1 cellular context compared by ENCODE assay signal in the genomic region with DNA sequence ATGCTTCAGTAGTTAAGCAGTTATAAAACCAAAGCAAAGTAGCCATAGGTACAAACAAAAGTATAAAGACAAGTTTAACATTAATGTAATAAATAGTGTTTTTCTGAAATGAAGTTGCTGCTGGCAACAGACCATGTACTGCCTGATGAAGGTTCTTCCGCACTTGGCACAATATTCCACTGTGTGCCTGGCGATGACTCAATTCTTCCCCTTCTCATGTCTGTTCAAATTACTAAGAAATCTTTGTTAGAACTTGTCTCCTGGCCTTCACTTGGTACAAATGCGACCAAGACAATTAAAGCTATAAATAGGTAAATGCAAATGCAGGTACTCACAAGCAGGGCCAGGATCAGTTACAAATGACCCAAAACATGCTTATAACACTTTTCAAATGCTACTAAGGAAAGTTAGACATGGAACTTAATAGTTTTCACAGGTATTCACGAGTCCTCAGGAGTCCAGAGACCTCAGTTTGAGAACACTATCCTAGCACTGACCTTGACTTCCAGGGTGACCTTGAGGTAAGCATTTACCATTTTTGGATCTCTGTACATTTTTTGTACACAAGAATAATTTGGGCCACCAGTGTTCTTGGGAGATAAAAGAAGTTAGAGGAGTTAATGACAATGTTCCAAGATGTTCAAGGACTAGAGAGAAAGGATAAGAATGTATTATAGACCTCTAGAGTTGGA.
A peak's percentile ranks its signal among the peaks of the same experiment; 100 is the strongest.
TF ChIP-seq lines count a peak whose summit lies in the region.

No MANE protein-coding gene starts in this region.

TF ChIP-seq in K562, 482 proteins besides CTCF, POLR2A, EP300 and RAD21 (continues in another document):
- TF ChIP-seq NFATC3 (IDR thresholded peaks at IDR 0.05) (peak; percentile 67; the same call in 1 of the 2 replicates), TCF3 (CRISPR knock-in tag; IDR thresholded peaks at IDR 0.05) (peak; percentile 73), RB1 (IDR thresholded peaks at IDR 0.05; ENCODE audit: low read depth) (no peak), ZNF444 (CRISPR knock-in tag; IDR thresholded peaks at IDR 0.05) (no peak), TBL1XR1 (IDR thresholded peaks at IDR 0.05; ENCODE audit: low read length in 2 of 2) (0 out of 4 replicates have a peak, but pooled peaks of 1 of the 2 experiments have one; percentile 3), MTA2 (IDR thresholded peaks at IDR 0.05; ENCODE audit: low read depth) (no peak), FOXK2 (conservative IDR thresholded peaks at IDR 0.05 in 1 of 2, IDR thresholded peaks at IDR 0.05 in 1 of 2; ENCODE audit: low read depth in 2 of 2) (0 out of 4 replicates have a peak, but pooled peaks of 1 of the 2 experiments have one; percentile 12), ZNF695 (CRISPR knock-in tag; IDR thresholded peaks at IDR 0.05) (no peak), ZBTB1 (CRISPR knock-in tag; IDR thresholded peaks at IDR 0.05; ENCODE audit: borderline replicate concordance, low read depth) (no peak), ZNF717 (CRISPR knock-in tag; IDR thresholded peaks at IDR 0.05) (0 out of 2 replicates have a peak, but pooled peaks have one; percentile 65), CSDE1 (IDR thresholded peaks at IDR 0.05) (peak in 1 of 2 experiments; percentile 4; a peak in 1 of 4 replicates), TARDBP (IDR thresholded peaks at IDR 0.05) (no peak), SRF (CRISPR knock-in tag; IDR thresholded peaks at IDR 0.05) (peak in 1 of 2 experiments; percentile 10; a peak in 1 of 4 replicates), KLF10 (CRISPR knock-in tag; IDR thresholded peaks at IDR 0.05) (0 out of 2 replicates have a peak, but pooled peaks have one; percentile 34), BCL6 (CRISPR knock-in tag; IDR thresholded peaks at IDR 0.05) (no peak), ZNF12 (CRISPR knock-in tag; IDR thresholded peaks at IDR 0.05) (no peak), RBFOX2 (IDR thresholded peaks at IDR 0.05; ENCODE audit: low read depth, low read length) (peak; percentile 4; the same call in 1 of the 2 replicates), BRD9 (IDR thresholded peaks at IDR 0.05; ENCODE audit: low read depth, partially characterized antibody) (peak; percentile 8), MYNN (IDR thresholded peaks at IDR 0.05) (no peak), MYNN (CRISPR knock-in tag; IDR thresholded peaks at IDR 0.05) (no peak), JUND (IDR thresholded peaks at IDR 0.05; ENCODE audit: borderline replicate concordance, low read depth, low read length) (peak; percentile 47; the same call in 1 of the 2 replicates), JUND (tag; IDR thresholded peaks at IDR 0.05; ENCODE audit: borderline replicate concordance, low read depth, low read length) (peak; percentile 21; the same call in 1 of the 3 replicates), ZFX (CRISPR knock-in tag; IDR thresholded peaks at IDR 0.05) (peak; percentile 35), ZNF316 (IDR thresholded peaks at IDR 0.05) (no peak), PTBP1 (IDR thresholded peaks at IDR 0.05; ENCODE audit: low read depth, low read length) (no peak), HCFC1 (IDR thresholded peaks at IDR 0.05; ENCODE audit: low read depth, low read length) (0 out of 2 replicates have a peak, but pooled peaks have one; percentile 4), PYGO2 (tag; IDR thresholded peaks at IDR 0.05) (peak; percentile 57; the same call in 1 of the 2 replicates), PTTG1 (tag; IDR thresholded peaks at IDR 0.05; ENCODE audit: low read depth) (0 out of 2 replicates have a peak, but pooled peaks have one; percentile 18), SIN3B (IDR thresholded peaks at IDR 0.05; ENCODE audit: low read depth) (0 out of 2 replicates have a peak, but pooled peaks have one; percentile 13), FOXM1 (IDR thresholded peaks at IDR 0.05; ENCODE audit: low read depth) (0 out of 2 replicates have a peak, but pooled peaks have one; percentile 11), FOXM1 (CRISPR knock-in tag; IDR thresholded peaks at IDR 0.05; ENCODE audit: low read depth) (no peak), GATAD2B (IDR thresholded peaks at IDR 0.05; ENCODE audit: borderline replicate concordance) (0 out of 2 replicates have a peak, but pooled peaks have one; percentile 40), JUN (IDR thresholded peaks at IDR 0.05; ENCODE audit: borderline replicate concordance, low read depth, low read length) (no peak), JUN (CRISPR knock-in tag; IDR thresholded peaks at IDR 0.05; ENCODE audit: borderline replicate concordance) (no peak), HNRNPLL (IDR thresholded peaks at IDR 0.05; ENCODE audit: low read depth, low read length, poor library complexity, severe bottlenecking) (no peak), MECOM (CRISPR knock-in tag; IDR thresholded peaks at IDR 0.05) (peak; percentile 28; the same call in 1 of the 2 replicates), ZNF384 (IDR thresholded peaks at IDR 0.05; ENCODE audit: low read depth, low read length) (no peak), SMAD4 (CRISPR knock-in tag; conservative IDR thresholded peaks at IDR 0.05) (no peak), POLR2H (tag; IDR thresholded peaks at IDR 0.05; ENCODE audit: low read depth) (peak; percentile 80; the same call in 1 of the 2 replicates), ETS2 (tag; IDR thresholded peaks at IDR 0.05; ENCODE audit: borderline replicate concordance, poor library complexity, severe bottlenecking) (peak; percentile 15), TAL1 (IDR thresholded peaks at IDR 0.05) (no peak), ZNF766 (CRISPR knock-in tag; conservative IDR thresholded peaks at IDR 0.05) (peak; percentile 52; the same call in 1 of the 2 replicates), PURB (CRISPR knock-in tag; IDR thresholded peaks at IDR 0.05; ENCODE audit: low read depth) (no peak), MEF2D (tag; conservative IDR thresholded peaks at IDR 0.05; ENCODE audit: low read depth) (0 out of 2 replicates have a peak, but pooled peaks have one; percentile 18), ESRRA (IDR thresholded peaks at IDR 0.05; ENCODE audit: borderline replicate concordance, low read depth) (peak; percentile 96), CCNT2 (IDR thresholded peaks at IDR 0.05; ENCODE audit: borderline replicate concordance, extremely low read depth, insufficient read length, low read depth, low read length) (no peak), NFXL1 (CRISPR knock-in tag; IDR thresholded peaks at IDR 0.05) (no peak)
- TF ChIP-seq, protein P1, sequence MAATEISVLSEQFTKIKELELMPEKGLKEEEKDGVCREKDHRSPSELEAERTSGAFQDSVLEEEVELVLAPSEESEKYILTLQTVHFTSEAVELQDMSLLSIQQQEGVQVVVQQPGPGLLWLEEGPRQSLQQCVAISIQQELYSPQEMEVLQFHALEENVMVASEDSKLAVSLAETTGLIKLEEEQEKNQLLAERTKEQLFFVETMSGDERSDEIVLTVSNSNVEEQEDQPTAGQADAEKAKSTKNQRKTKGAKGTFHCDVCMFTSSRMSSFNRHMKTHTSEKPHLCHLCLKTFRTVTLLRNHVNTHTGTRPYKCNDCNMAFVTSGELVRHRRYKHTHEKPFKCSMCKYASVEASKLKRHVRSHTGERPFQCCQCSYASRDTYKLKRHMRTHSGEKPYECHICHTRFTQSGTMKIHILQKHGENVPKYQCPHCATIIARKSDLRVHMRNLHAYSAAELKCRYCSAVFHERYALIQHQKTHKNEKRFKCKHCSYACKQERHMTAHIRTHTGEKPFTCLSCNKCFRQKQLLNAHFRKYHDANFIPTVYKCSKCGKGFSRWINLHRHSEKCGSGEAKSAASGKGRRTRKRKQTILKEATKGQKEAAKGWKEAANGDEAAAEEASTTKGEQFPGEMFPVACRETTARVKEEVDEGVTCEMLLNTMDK (IDR thresholded peaks at IDR 0.05; ENCODE audit: borderline replicate concordance, insufficient read depth, low read depth, low read length, poor library complexity, severe bottlenecking): no peak
- TF ChIP-seq, protein P2, sequence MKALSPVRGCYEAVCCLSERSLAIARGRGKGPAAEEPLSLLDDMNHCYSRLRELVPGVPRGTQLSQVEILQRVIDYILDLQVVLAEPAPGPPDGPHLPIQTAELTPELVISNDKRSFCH (CRISPR knock-in tag; IDR thresholded peaks at IDR 0.05): no peak
- TF ChIP-seq, protein P2 (tag; IDR thresholded peaks at IDR 0.05): no peak
- TF ChIP-seq, protein P3, sequence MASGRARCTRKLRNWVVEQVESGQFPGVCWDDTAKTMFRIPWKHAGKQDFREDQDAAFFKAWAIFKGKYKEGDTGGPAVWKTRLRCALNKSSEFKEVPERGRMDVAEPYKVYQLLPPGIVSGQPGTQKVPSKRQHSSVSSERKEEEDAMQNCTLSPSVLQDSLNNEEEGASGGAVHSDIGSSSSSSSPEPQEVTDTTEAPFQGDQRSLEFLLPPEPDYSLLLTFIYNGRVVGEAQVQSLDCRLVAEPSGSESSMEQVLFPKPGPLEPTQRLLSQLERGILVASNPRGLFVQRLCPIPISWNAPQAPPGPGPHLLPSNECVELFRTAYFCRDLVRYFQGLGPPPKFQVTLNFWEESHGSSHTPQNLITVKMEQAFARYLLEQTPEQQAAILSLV (tag; IDR thresholded peaks at IDR 0.05): no peak
- TF ChIP-seq, protein P4, sequence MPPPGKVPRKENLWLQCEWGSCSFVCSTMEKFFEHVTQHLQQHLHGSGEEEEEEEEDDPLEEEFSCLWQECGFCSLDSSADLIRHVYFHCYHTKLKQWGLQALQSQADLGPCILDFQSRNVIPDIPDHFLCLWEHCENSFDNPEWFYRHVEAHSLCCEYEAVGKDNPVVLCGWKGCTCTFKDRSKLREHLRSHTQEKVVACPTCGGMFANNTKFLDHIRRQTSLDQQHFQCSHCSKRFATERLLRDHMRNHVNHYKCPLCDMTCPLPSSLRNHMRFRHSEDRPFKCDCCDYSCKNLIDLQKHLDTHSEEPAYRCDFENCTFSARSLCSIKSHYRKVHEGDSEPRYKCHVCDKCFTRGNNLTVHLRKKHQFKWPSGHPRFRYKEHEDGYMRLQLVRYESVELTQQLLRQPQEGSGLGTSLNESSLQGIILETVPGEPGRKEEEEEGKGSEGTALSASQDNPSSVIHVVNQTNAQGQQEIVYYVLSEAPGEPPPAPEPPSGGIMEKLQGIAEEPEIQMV (tag; conservative IDR thresholded peaks at IDR 0.05; ENCODE audit: low read depth): 0 out of 2 replicates have a peak, but pooled peaks have one; percentile 9
- TF ChIP-seq, protein P5, sequence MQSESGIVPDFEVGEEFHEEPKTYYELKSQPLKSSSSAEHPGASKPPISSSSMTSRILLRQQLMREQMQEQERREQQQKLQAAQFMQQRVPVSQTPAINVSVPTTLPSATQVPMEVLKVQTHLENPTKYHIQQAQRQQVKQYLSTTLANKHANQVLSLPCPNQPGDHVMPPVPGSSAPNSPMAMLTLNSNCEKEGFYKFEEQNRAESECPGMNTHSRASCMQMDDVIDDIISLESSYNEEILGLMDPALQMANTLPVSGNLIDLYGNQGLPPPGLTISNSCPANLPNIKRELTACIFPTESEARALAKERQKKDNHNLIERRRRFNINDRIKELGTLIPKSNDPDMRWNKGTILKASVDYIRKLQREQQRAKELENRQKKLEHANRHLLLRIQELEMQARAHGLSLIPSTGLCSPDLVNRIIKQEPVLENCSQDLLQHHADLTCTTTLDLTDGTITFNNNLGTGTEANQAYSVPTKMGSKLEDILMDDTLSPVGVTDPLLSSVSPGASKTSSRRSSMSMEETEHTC (IDR thresholded peaks at IDR 0.05): no peak
- TF ChIP-seq, protein P6, sequence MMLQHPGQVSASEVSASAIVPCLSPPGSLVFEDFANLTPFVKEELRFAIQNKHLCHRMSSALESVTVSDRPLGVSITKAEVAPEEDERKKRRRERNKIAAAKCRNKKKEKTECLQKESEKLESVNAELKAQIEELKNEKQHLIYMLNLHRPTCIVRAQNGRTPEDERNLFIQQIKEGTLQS (IDR thresholded peaks at IDR 0.05): peak; percentile 65
- TF ChIP-seq, protein P6 (CRISPR knock-in tag; conservative IDR thresholded peaks at IDR 0.05): no peak
- TF ChIP-seq, protein P7, sequence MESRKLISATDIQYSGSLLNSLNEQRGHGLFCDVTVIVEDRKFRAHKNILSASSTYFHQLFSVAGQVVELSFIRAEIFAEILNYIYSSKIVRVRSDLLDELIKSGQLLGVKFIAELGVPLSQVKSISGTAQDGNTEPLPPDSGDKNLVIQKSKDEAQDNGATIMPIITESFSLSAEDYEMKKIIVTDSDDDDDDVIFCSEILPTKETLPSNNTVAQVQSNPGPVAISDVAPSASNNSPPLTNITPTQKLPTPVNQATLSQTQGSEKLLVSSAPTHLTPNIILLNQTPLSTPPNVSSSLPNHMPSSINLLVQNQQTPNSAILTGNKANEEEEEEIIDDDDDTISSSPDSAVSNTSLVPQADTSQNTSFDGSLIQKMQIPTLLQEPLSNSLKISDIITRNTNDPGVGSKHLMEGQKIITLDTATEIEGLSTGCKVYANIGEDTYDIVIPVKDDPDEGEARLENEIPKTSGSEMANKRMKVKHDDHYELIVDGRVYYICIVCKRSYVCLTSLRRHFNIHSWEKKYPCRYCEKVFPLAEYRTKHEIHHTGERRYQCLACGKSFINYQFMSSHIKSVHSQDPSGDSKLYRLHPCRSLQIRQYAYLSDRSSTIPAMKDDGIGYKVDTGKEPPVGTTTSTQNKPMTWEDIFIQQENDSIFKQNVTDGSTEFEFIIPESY (CRISPR knock-in tag; IDR thresholded peaks at IDR 0.05): 0 out of 2 replicates have a peak, but pooled peaks have one; percentile 10
